Comparison of ENCODE assay signal across 8 cellular contexts in the genomic region with DNA sequence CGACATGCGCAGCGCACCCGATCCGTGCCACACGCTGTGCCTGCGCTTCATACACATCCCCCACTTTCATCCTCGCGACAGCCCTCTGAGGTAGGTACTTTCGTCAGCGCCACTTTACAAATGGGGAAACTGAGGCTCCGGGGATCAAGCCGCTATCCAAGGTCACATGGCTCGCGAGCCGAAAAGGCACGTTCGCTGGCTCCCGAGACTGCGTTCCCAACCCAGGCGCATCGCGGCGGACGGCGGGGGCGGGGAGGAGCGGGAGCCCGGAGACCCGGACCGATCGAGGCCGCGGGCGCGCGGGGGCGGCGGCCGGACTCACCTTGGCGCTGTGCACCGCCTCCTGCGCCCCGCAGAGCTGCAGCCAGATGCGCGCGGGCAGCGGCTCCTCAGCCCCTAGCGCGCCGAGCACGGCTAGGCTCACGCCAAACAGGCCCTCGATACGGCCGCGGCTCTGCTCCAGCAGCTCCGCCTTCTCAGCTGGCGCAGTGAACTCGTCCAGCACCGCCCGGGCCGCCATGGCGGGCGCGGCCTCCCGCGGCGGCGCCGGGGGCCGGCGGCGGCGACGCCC. TPM values are rescaled to one million over a fixed set of nuclear protein-coding genes. Genes with fewer than 3 reads are reported as not detected.
DNase-seq lines count a peak whose midpoint lies in the region; ATAC-seq and TF ChIP-seq lines count a peak whose summit lies in the region.

No MANE protein-coding gene starts in this region.

- no peak for TF ChIP-seq POLR2A in Peyer's patch (IDR thresholded peaks at IDR 0.05)

- H3K9ac ChIP-seq in iPS-15b (ENCODE audit: low read depth, low read length) = peak overlapping the region; percentile 41

- TF ChIP-seq CTCF in C4-2B (conservative IDR thresholded peaks at IDR 0.05) (no peak), Peyer's patch (IDR thresholded peaks at IDR 0.05) (no peak)

- H3K27ac ChIP-seq in C4-2B = peak overlapping the region; percentile 94
- peak overlapping the region; percentile 85 to 99 (median 92) for H3K27ac ChIP-seq in Peyer's patch

- H3K27me3 ChIP-seq in Peyer's patch (no peaks in the 10 kb centered on the region), iPS-15b (ENCODE audit: control insufficient read depth, insufficient read depth, low read length) (no peaks in the 10 kb centered on the region)

- H3K9me3 ChIP-seq in Peyer's patch (no peaks in the 10 kb centered on the region), iPS-15b (ENCODE audit: control insufficient read depth, insufficient read depth, low read length) (no peaks in the 10 kb centered on the region)

- DNase-seq in Peyer's patch = peak; percentile 45 to 71 (median 58)
- peak in 42 of 58 donors; percentile 16 to 76 (median 54) for DNase-seq in anterior cingulate cortex (lab: John Stamatoyannopoulos, UW)
- DNase-seq in sciatic nerve (ENCODE audit: low spot score) = peak; percentile 79
- no peak for DNase-seq in MV-4-11 (lab: John Stamatoyannopoulos, UW)

- H3K4me3 ChIP-seq in Peyer's patch = peak overlapping the region; percentile 80 to 100 (median 96)
- H3K4me3 ChIP-seq in iPS-15b (ENCODE audit: low read depth, low read length) = peak overlapping the region; percentile 84

- intact Hi-C loops in sciatic nerve (cut with DNase I) = loop anchor here (5.0 to 10.0 kb wide), 2 partner anchors 235 to 1742 kb away; no protein-coding TSS in a partner anchor

- H3K4me1 ChIP-seq in Peyer's patch = peaks cover 3 to 70% (median 15%) of the 10 kb centered on the region in 4 donors
- peaks cover 19% of the 10 kb centered on the region for H3K4me1 ChIP-seq in iPS-15b (ENCODE audit: control insufficient read depth, insufficient read depth, low read length)

- ATAC-seq in GM19372 (IDR thresholded peaks at IDR 0.05; ENCODE audit: low read depth, unreplicated experiment) (peak; percentile 41), HG03354 (IDR thresholded peaks at IDR 0.05; ENCODE audit: poor library complexity, severe bottlenecking, unreplicated experiment) (peak; percentile 52), sciatic nerve (peak; percentile 56)

- no peaks in the 10 kb centered on the region for H3K36me3 ChIP-seq in Peyer's patch
- H3K36me3 ChIP-seq in iPS-15b (ENCODE audit: control insufficient read depth, insufficient read depth, low read length) = no peaks in the 10 kb centered on the region

RNA-seq across cellular contexts. Expression of a gene that starts 0.4 kb away (rescaled TPM):
- total RNA-seq in Peyer's patch (10 to 100 TPM; 31.5 to 42.4 (median 36.8) TPM), sciatic nerve (48.5 TPM)
